In the genomic region with DNA sequence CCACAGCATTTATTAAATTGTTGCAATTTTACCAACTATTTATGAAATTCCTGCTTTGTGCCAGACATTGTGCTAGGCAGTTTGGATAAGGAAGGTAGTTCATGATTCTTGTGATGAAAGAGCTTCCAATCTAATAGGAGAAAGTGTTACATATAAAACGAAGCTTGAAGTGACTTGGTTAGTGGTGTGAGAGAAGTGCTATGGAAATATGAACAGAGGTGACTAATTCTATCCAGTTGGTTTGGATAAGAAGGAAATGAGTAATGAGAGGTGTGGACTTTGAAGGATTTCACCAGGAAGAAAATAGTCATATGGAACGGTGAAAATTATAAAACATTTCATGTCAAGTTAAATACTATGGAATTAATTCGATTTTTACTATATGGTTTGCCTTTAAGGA, we compare ENCODE assay signal across 1 cellular context.
TF ChIP-seq lines count a peak whose summit lies in the region.

No MANE protein-coding gene starts in this region.

TF ChIP-seq in endothelial cell of umbilical vein, 7 proteins besides CTCF, POLR2A, EP300 and RAD21 (continued from another document):
- TF ChIP-seq GATA2 (IDR thresholded peaks at IDR 0.05; ENCODE audit: insufficient read depth, insufficient read length, low read depth, low read length) (no peak), EZH2 (IDR thresholded peaks at IDR 0.05; ENCODE audit: borderline replicate concordance, low read depth, low read length, severe bottlenecking) (no peak), JUN (IDR thresholded peaks at IDR 0.05; ENCODE audit: borderline replicate concordance, insufficient read depth, insufficient read length, low read depth) (peak; percentile 93)
- TF ChIP-seq, protein P1, sequence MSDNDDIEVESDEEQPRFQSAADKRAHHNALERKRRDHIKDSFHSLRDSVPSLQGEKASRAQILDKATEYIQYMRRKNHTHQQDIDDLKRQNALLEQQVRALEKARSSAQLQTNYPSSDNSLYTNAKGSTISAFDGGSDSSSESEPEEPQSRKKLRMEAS (IDR thresholded peaks at IDR 0.05; ENCODE audit: insufficient read depth, insufficient read length), result no peak
